8 cellular contexts compared by ENCODE assay signal in genomic region chr2:157628532-157629415, GRCh38. TPM values are rescaled to one million over a fixed set of nuclear protein-coding genes. Genes with fewer than 3 reads are reported as not detected.
DNase-seq lines count a peak whose midpoint lies in the region; ATAC-seq and TF ChIP-seq lines count a peak whose summit lies in the region.

TSS of gene ACVR1C (minus strand) at chr2:157628864. CDS start at chr2:157628644, 220 bp downstream.

- POLR2A ChIA-PET in WTC11 (lab: Charles Lee): interaction anchor here (0.7 to 0.8 kb wide), 2 partner anchors 31 to 829 kb away, joined by 3 read pairs; no protein-coding TSS in a partner anchor

- DNase-seq in NCI-H1694 (lab: John Stamatoyannopoulos, UW): peak; percentile 70
- peak; percentile 92 for DNase-seq in WTC11 (ENCODE audit: low spot score)
- DNase-seq in central memory CD4-positive, alpha-beta T cell: peak; percentile 68
- DNase-seq in islet precursor cell: peak; percentile 96
- DNase-seq in stimulated activated CD4-positive, alpha-beta T cell treated with anti-CD3 and anti-CD28 coated beads, Interleukin-12 subunit alpha, Interleukin-12 subunit beta, amount 100 ng/mL, for 24 hours (ENCODE audit: low read depth in 2 of 2): peak; percentile 24 to 44
- no peak for DNase-seq in NCI-H2107 (lab: John Stamatoyannopoulos, UW)

- peaks cover 7% of the 10 kb centered on the region; the same call in 1 of the 2 replicates for H3K4me1 Mint-ChIP-seq in WTC11

- peak; percentile 75 for TF ChIP-seq CTCF in WTC11 (IDR thresholded peaks at IDR 0.05)

- peak; percentile 87 for ATAC-seq in GM18502 (IDR thresholded peaks at IDR 0.05; ENCODE audit: poor library complexity, unreplicated experiment)
- peak; percentile 82 for ATAC-seq in HG02852 (IDR thresholded peaks at IDR 0.05; ENCODE audit: unreplicated experiment)
- ATAC-seq in WTC11: peak; percentile 93

- no peak within 1 kb of the TSS for H3K27ac Mint-ChIP-seq in WTC11

- peak within 1 kb of the TSS; percentile 80 for H3K4me3 Mint-ChIP-seq in WTC11

- peaks cover 64% of the 10 kb centered on the region for H3K27me3 Mint-ChIP-seq in WTC11 (ENCODE audit: low read depth)

- H3K36me3 Mint-ChIP-seq in WTC11: no peaks in the 10 kb centered on the region

- H3K9me3 Mint-ChIP-seq in WTC11: no peaks in the 10 kb centered on the region

- CTCF ChIA-PET in WTC11 (lab: Charles Lee): interaction anchor here (0.6 to 2.8 kb wide), 72 partner anchors 8 to 500 kb away, joined by 3 to 41 read pairs (median 4); partner anchors contain the start of genes ACVR1 and ERMN

TF ChIP-seq in WTC11, 78 proteins besides CTCF, POLR2A, EP300 and RAD21 (continues in another document):
- TF ChIP-seq, protein P1, sequence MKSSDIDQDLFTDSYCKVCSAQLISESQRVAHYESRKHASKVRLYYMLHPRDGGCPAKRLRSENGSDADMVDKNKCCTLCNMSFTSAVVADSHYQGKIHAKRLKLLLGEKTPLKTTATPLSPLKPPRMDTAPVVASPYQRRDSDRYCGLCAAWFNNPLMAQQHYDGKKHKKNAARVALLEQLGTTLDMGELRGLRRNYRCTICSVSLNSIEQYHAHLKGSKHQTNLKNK (CRISPR knock-in tag; IDR thresholded peaks at IDR 0.05): no peak
- TF ChIP-seq CDX4 (CRISPR knock-in tag; IDR thresholded peaks at IDR 0.05; ENCODE audit: borderline replicate concordance) (no peak), ATF3 (CRISPR knock-in tag; conservative IDR thresholded peaks at IDR 0.05) (no peak), ZNF317 (CRISPR knock-in tag; IDR thresholded peaks at IDR 0.05; ENCODE audit: borderline replicate concordance, low read depth) (no peak), CREB1 (CRISPR knock-in tag; IDR thresholded peaks at IDR 0.05) (no peak), ATF1 (CRISPR knock-in tag; IDR thresholded peaks at IDR 0.05) (no peak), OVOL2 (CRISPR knock-in tag; IDR thresholded peaks at IDR 0.05; ENCODE audit: borderline replicate concordance) (no peak), CBFB (CRISPR knock-in tag; IDR thresholded peaks at IDR 0.05; ENCODE audit: low read depth) (no peak), ZNF219 (CRISPR knock-in tag; IDR thresholded peaks at IDR 0.05; ENCODE audit: borderline replicate concordance) (no peak), PREB (CRISPR knock-in tag; IDR thresholded peaks at IDR 0.05; ENCODE audit: borderline replicate concordance) (no peak), ARID4B (CRISPR knock-in tag; IDR thresholded peaks at IDR 0.05; ENCODE audit: borderline replicate concordance) (peak; percentile 39; the same call in 1 of the 2 replicates), TP53 (CRISPR knock-in tag; IDR thresholded peaks at IDR 0.05) (0 out of 2 replicates have a peak, but pooled peaks have one; percentile 67), NR1H2 (CRISPR knock-in tag; IDR thresholded peaks at IDR 0.05) (no peak), NR2C2 (CRISPR knock-in tag; IDR thresholded peaks at IDR 0.05) (no peak), RORB (CRISPR knock-in tag; IDR thresholded peaks at IDR 0.05) (no peak), FOXP4 (CRISPR knock-in tag; IDR thresholded peaks at IDR 0.05) (no peak)
- TF ChIP-seq, protein P2, sequence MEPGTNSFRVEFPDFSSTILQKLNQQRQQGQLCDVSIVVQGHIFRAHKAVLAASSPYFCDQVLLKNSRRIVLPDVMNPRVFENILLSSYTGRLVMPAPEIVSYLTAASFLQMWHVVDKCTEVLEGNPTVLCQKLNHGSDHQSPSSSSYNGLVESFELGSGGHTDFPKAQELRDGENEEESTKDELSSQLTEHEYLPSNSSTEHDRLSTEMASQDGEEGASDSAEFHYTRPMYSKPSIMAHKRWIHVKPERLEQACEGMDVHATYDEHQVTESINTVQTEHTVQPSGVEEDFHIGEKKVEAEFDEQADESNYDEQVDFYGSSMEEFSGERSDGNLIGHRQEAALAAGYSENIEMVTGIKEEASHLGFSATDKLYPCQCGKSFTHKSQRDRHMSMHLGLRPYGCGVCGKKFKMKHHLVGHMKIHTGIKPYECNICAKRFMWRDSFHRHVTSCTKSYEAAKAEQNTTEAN (CRISPR knock-in tag; IDR thresholded peaks at IDR 0.05): no peak
- TF ChIP-seq, protein P3, sequence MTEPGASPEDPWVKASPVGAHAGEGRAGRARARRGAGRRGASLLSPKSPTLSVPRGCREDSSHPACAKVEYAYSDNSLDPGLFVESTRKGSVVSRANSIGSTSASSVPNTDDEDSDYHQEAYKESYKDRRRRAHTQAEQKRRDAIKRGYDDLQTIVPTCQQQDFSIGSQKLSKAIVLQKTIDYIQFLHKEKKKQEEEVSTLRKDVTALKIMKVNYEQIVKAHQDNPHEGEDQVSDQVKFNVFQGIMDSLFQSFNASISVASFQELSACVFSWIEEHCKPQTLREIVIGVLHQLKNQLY (CRISPR knock-in tag; IDR thresholded peaks at IDR 0.05): no peak

RNA-seq across cellular contexts. Expression of gene ACVR1C, which starts in this region (rescaled TPM):
- total RNA-seq in WTC11 (2021): 1.1 to 1.6 TPM (median 1.2 TPM) in 3 replicates
